8 cellular contexts compared by ENCODE assay signal in the genomic region with DNA sequence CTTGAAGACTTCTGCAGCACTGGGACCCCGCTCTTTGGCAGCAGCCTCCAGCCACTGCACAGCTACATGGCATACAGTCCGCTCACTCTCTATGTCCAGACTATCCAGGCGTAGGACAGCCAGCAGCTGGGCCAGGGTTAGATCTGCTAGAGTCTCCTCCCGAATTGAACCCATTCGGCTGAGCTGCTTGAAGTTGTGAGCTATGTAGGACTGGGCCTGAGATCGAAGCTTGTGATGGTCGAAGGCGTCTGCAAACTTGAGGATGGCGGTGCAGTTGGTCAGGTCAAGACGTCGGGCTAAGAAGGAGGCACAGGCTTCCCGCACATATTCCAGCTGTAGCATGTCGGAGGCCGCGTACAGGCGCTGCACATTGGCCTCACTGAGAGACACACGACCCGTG. TPM values are rescaled to one million over a fixed set of nuclear protein-coding genes. Genes with fewer than 3 reads are reported as not detected.
A peak's percentile ranks its signal among the peaks of the same experiment; 100 is the strongest.
DNase-seq lines count a peak whose midpoint lies in the region; ATAC-seq and TF ChIP-seq lines count a peak whose summit lies in the region.

No MANE protein-coding gene starts in this region.

- H3K4me3 Mint-ChIP-seq in progenitor cell of endocrine pancreas (ENCODE audit: low read depth), result peak overlapping the region; percentile 89

- no peak for DNase-seq in DND-41
- DNase-seq in RWPE2 (ENCODE audit: low spot score), result no peak
- no peak for DNase-seq in epithelial cell of proximal tubule (ENCODE audit: low read depth)
- DNase-seq in progenitor cell of endocrine pancreas (ENCODE audit: low spot score, unreplicated experiment), result no peak
- DNase-seq in NCI-H1417 treated with DMSO at 0.1 percent for 48 hours (lab: John Stamatoyannopoulos, UW), result no peak
- no peak for DNase-seq in stimulated activated CD4-positive, alpha-beta T cell treated with anti-CD3 and anti-CD28 coated beads, Interleukin-4, amount 100 ng/mL, for 4 hours
- no peak for DNase-seq in posterior vena cava (ENCODE audit: low spot score)

- H3K27me3 Mint-ChIP-seq in progenitor cell of endocrine pancreas, result no peaks in the 10 kb centered on the region

- peaks cover 12% of the 10 kb centered on the region for H3K4me1 Mint-ChIP-seq in progenitor cell of endocrine pancreas (ENCODE audit: low read depth)

- ATAC-seq in DND-41 (ENCODE audit: insufficient read depth, low read depth) (no peak), RWPE2 (ENCODE audit: low read depth) (no peak), GM19035 (IDR thresholded peaks at IDR 0.05; ENCODE audit: unreplicated experiment) (no peak)

- H3K79me2 ChIP-seq in DND-41 (ENCODE audit: insufficient read depth, low read length), result peaks cover 33% of the 10 kb centered on the region

- H3K9me3 Mint-ChIP-seq in progenitor cell of endocrine pancreas (ENCODE audit: low read depth), result peaks cover 8% of the 10 kb centered on the region

- H3K4me3 ChIP-seq in DND-41 (ENCODE audit: low read depth in 1 of 2, low read length in 2 of 2) (peak overlapping the region in 1 of 2 experiments; percentile 84; a peak in 2 of 4 replicates), RWPE2 (ENCODE audit: severe bottlenecking) (no peak overlapping the region), epithelial cell of proximal tubule (ENCODE audit: low read depth, low read length) (peak overlapping the region; percentile 67)

- H3K4me2 ChIP-seq in DND-41 (ENCODE audit: insufficient read depth, low read length), result peak overlapping the region; percentile 84

- intact Hi-C loops in posterior vena cava (cut with DNase I), result no loop called here

- H3K9ac ChIP-seq in DND-41 (ENCODE audit: low read depth, low read length), result peak overlapping the region; percentile 77

- peak overlapping the region; percentile 98 for H3K27ac Mint-ChIP-seq in progenitor cell of endocrine pancreas

- H3K27ac ChIP-seq in DND-41 (ENCODE audit: low read length) (peak overlapping the region; percentile 89), RWPE2 (ENCODE audit: poor library complexity, severe bottlenecking) (peak overlapping the region; percentile 70)

- H3K36me3 ChIP-seq in DND-41 (ENCODE audit: insufficient read depth, low read length) (peaks cover 18% of the 10 kb centered on the region), RWPE2 (ENCODE audit: low read depth) (peaks cover 18% of the 10 kb centered on the region; the same call in 1 of the 2 replicates)

- H3K36me3 Mint-ChIP-seq in progenitor cell of endocrine pancreas (ENCODE audit: insufficient read depth), result peaks cover 22% of the 10 kb centered on the region

- H3K9me3 ChIP-seq in DND-41 (ENCODE audit: insufficient read depth, low read length, severe bottlenecking) (no peaks in the 10 kb centered on the region), RWPE2 (ENCODE audit: severe bottlenecking) (no peaks in the 10 kb centered on the region)

- no peaks in the 10 kb centered on the region for H3K27me3 ChIP-seq in DND-41 (ENCODE audit: insufficient read depth, low read length, poor library complexity)
- H3K27me3 ChIP-seq in RWPE2 (ENCODE audit: insufficient read depth, poor library complexity, severe bottlenecking), result no peaks in the 10 kb centered on the region

- no peak for TF ChIP-seq CTCF in DND-41 (IDR thresholded peaks at IDR 0.05; ENCODE audit: borderline replicate concordance, extremely low read depth, low read length, poor library complexity, severe bottlenecking)
- no peak for TF ChIP-seq CTCF in RWPE2 (IDR thresholded peaks at IDR 0.05; ENCODE audit: poor library complexity, severe bottlenecking)
- no peak for TF ChIP-seq CTCF in epithelial cell of proximal tubule (conservative IDR thresholded peaks at IDR 0.05; ENCODE audit: low read depth, low read length)
- no peak for TF ChIP-seq CTCF in progenitor cell of endocrine pancreas (IDR thresholded peaks at IDR 0.05; ENCODE audit: unreplicated experiment)

- no peaks in the 10 kb centered on the region for H4K20me1 ChIP-seq in DND-41 (ENCODE audit: insufficient read depth, low read length)

- peak overlapping the region; percentile 96; the same call in 1 of the 2 replicates for H2AFZ ChIP-seq in DND-41 (ENCODE audit: low read depth, low read length)

- H3K4me1 ChIP-seq in DND-41 (ENCODE audit: insufficient read depth, low read length), result peaks cover 46% of the 10 kb centered on the region
- peaks cover 31% of the 10 kb centered on the region for H3K4me1 ChIP-seq in RWPE2 (ENCODE audit: insufficient read depth, poor library complexity, severe bottlenecking)

RNA-seq across cellular contexts. Expression of a gene that starts 0.9 kb away (rescaled TPM):
- total RNA-seq in epithelial cell of proximal tubule (1.4 and 2.8 TPM in 2 replicates), progenitor cell of endocrine pancreas (12.0 and 14.4 TPM in 2 replicates), posterior vena cava (1 to 10 TPM; 4.6 to 5.9 TPM)
